1 cellular context compared by ENCODE assay signal in the genomic region with DNA sequence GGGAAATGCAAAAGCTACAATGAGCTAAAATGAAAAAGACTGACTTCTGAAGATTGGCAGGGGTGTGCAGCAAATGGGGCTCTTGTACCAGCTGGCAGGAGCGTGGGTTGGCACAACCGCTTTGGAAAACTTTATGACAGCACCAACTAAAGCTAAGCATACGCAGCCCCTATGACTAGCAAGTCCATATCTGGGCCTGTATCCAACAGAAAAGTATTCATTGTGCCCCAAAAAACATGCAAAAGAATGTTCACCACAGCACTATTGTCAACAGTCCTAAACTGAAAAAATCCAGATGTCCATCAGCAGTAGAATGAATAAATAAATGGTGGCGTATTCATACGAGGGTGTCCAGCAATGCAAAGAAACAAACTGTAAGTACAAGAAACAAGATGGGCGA.
TF ChIP-seq lines count a peak whose summit lies in the region.

No MANE protein-coding gene starts in this region.

TF ChIP-seq in IMR-90, 13 proteins besides CTCF, POLR2A, EP300 and RAD21:
- no peak for TF ChIP-seq RCOR1 (IDR thresholded peaks at IDR 0.05; ENCODE audit: insufficient replicate concordance, low read length)
- no peak for TF ChIP-seq FOS (IDR thresholded peaks at IDR 0.05; ENCODE audit: low read depth, low read length)
- TF ChIP-seq MAFK (IDR thresholded peaks at IDR 0.05; ENCODE audit: low read depth, low read length) = no peak
- TF ChIP-seq CEBPB (IDR thresholded peaks at IDR 0.05; ENCODE audit: low read depth, low read length) = no peak
- no peak for TF ChIP-seq BHLHE40 (IDR thresholded peaks at IDR 0.05; ENCODE audit: low read depth, low read length)
- no peak for TF ChIP-seq CHD1 (IDR thresholded peaks at IDR 0.05; ENCODE audit: low read depth, low read length)
- TF ChIP-seq RFX5 (IDR thresholded peaks at IDR 0.05; ENCODE audit: low read depth, low read length) = no peak
- no peak for TF ChIP-seq NFE2L2 (IDR thresholded peaks at IDR 0.05; ENCODE audit: low read depth, low read length)
- TF ChIP-seq MAZ (IDR thresholded peaks at IDR 0.05; ENCODE audit: borderline replicate concordance, low read depth, low read length) = no peak
- no peak for TF ChIP-seq SMC3 (IDR thresholded peaks at IDR 0.05; ENCODE audit: low read depth, low read length)
